ENCODE assay signal across 1 cellular context in the genomic region with DNA sequence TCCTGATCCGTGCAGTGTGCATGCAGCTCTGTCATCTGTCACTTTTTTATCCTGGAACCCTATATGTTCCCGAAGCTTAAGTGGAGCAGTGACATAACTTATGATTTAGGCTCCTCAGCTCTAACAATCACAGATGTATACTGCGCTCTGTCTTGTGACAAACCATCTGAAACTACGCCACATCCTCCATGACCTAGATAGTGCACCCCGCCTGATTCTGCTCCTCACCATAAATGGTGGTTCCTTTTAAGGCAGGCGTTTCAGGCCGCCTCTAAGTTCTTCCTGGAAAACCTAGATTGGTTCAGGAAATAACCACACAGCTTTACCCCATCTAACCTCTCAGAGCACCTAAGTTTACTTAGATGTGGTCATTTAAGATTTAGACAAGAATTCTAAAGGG.
TF ChIP-seq lines count a peak whose summit lies in the region.

No MANE protein-coding gene starts in this region.

TF ChIP-seq in GM12878, 131 proteins besides CTCF, POLR2A, EP300 and RAD21 (continued from another document):
- TF ChIP-seq, protein P1, sequence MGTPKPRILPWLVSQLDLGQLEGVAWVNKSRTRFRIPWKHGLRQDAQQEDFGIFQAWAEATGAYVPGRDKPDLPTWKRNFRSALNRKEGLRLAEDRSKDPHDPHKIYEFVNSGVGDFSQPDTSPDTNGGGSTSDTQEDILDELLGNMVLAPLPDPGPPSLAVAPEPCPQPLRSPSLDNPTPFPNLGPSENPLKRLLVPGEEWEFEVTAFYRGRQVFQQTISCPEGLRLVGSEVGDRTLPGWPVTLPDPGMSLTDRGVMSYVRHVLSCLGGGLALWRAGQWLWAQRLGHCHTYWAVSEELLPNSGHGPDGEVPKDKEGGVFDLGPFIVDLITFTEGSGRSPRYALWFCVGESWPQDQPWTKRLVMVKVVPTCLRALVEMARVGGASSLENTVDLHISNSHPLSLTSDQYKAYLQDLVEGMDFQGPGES (IDR thresholded peaks at IDR 0.05) = no peak
- TF ChIP-seq CHD1 (IDR thresholded peaks at IDR 0.05; ENCODE audit: low read depth, low read length) = no peak
- TF ChIP-seq GATAD2B (conservative IDR thresholded peaks at IDR 0.05; ENCODE audit: low read depth) = no peak
- no peak for TF ChIP-seq IKZF2 (IDR thresholded peaks at IDR 0.05)
- TF ChIP-seq SMARCA5 (IDR thresholded peaks at IDR 0.05) = no peak
